Comparison of ENCODE assay signal across 14 cellular contexts in the genomic region with DNA sequence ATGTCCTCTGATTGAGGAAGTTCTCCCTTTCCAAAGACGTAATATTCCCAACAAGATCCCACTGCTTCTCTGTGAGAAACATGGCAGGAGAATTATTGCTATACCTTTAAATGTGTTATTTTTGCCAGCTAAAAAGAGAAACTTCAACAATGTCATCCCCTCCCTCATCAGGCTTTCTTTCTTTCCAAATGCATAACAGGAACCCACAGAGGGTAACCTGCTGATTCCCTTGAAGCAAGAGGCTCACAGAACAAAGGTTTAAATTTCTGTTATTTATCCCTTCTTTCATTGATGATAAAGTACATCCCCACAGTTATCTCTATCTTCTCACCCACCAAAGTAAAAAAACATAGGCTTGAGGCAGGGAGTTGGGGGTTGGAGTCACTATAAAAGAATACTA.
DNase-seq lines count a peak whose midpoint lies in the region; ATAC-seq, FAIRE-seq and TF ChIP-seq lines count a peak whose summit lies in the region.
"Had no signal": no experiment of that assay in that cellular context is flagged by ENCODE, and none has a peak within 500 bp of the region (broad histone marks: within the 10 kb centered on the region; RNA-seq: fewer than 3 reads in every experiment).

No MANE protein-coding gene starts in this region.

- no peaks in the 10 kb centered on the region for H3K27me3 ChIP-seq in HUES48 (ENCODE audit: control insufficient read depth, insufficient read depth, low read length)
- H3K27me3 ChIP-seq in iPS-20b (ENCODE audit: insufficient read depth, low read length) = no peaks in the 10 kb centered on the region
- H3K27me3 ChIP-seq: BE2C had no signal

- peak; percentile 67 for ATAC-seq in WTC11
- ATAC-seq in HG03025 (IDR thresholded peaks at IDR 0.05; ENCODE audit: low FRiP score, unreplicated experiment) = no peak
- ATAC-seq: A549, GM12878, K562 had no signal

- CTCF ChIA-PET in WTC11 (lab: Charles Lee) = interaction anchor here (1.8 to 2.3 kb wide), 2 partner anchors 13 to 14 kb away, joined by 5 to 11 read pairs; no protein-coding TSS in a partner anchor

- TF ChIP-seq CTCF in WTC11 (IDR thresholded peaks at IDR 0.05) = no peak

- peak overlapping the region; percentile 75 for H3K27ac Mint-ChIP-seq in WTC11
- H3K27ac Mint-ChIP-seq: CD4-positive, alpha-beta memory T cell had no signal

- H3K36me3 ChIP-seq in HUES48 (ENCODE audit: control insufficient read depth, insufficient read depth, low read length) (no peaks in the 10 kb centered on the region), iPS-20b (ENCODE audit: insufficient read depth, low read depth, low read length) (no peaks in the 10 kb centered on the region)
- H3K36me3 ChIP-seq: BE2C had no signal

- POLR2A ChIA-PET in WTC11 (lab: Charles Lee) = no interaction called here

- H3K9ac ChIP-seq in HUES48 (ENCODE audit: low read depth, low read length) = no peak overlapping the region
- H3K9ac ChIP-seq in iPS-20b (ENCODE audit: low read depth, low read length) = peak overlapping the region; percentile 18; the same call in 1 of the 2 replicates

- H3K27me3 Mint-ChIP-seq in WTC11 (ENCODE audit: low read depth) = no peaks in the 10 kb centered on the region
- H3K27me3 Mint-ChIP-seq: CD4-positive, alpha-beta memory T cell had no signal

- H3K9me3 ChIP-seq in HUES48 (ENCODE audit: control insufficient read depth, insufficient read depth, low read length) (no peaks in the 10 kb centered on the region), iPS-20b (ENCODE audit: insufficient read depth, low read depth, low read length) (no peaks in the 10 kb centered on the region)
- H3K9me3 ChIP-seq: A549, BE2C had no signal

- no peak for DNase-seq in WTC11 (ENCODE audit: low spot score)
- no peak for DNase-seq in urothelium cell line (ENCODE audit: low spot score)
- DNase-seq in HCEC 1CT = no peak
- DNase-seq: BE2C; CD4-positive, alpha-beta memory T cell; DMS79 had no signal

- no peak overlapping the region for H3K4me3 Mint-ChIP-seq in WTC11
- H3K4me3 Mint-ChIP-seq: CD4-positive, alpha-beta memory T cell had no signal

- no peak for FAIRE-seq in urothelium cell line (lab: Jason Lieb, UNC)
- FAIRE-seq: A549, GM12878, GM18507, K562 had no signal

- 0 out of 2 replicates have a peak, but pooled peaks cover 8% of the 10 kb centered on the region for H3K9me3 Mint-ChIP-seq in WTC11

- H3K4me1 ChIP-seq in HUES48 (ENCODE audit: control insufficient read depth, insufficient read depth, low read length) (peaks cover 24% of the 10 kb centered on the region), iPS-20b (ENCODE audit: insufficient read depth, low read length) (peaks cover 17% of the 10 kb centered on the region; the same call in 1 of the 2 replicates)
- H3K4me1 ChIP-seq: A549, BE2C had no signal

- peaks cover 36% of the 10 kb centered on the region for H3K4me1 Mint-ChIP-seq in WTC11
- H3K4me1 Mint-ChIP-seq: CD4-positive, alpha-beta memory T cell had no signal

- H3K27ac ChIP-seq in HUES48 (ENCODE audit: low read depth, low read length) (peak overlapping the region; percentile 82), iPS-20b (ENCODE audit: low read length) (no peak overlapping the region)
- H3K27ac ChIP-seq: A549, C4-2B had no signal

- no peaks in the 10 kb centered on the region for H3K36me3 Mint-ChIP-seq in WTC11
- H3K36me3 Mint-ChIP-seq: CD4-positive, alpha-beta memory T cell had no signal

- H3K4me3 ChIP-seq in HUES48 (ENCODE audit: low read depth, low read length) (no peak overlapping the region), iPS-20b (ENCODE audit: low read length) (peak overlapping the region; percentile 30; the same call in 1 of the 2 replicates)
- H3K4me3 ChIP-seq: A549, GM12878, K562 had no signal

TF ChIP-seq in WTC11, 78 proteins besides CTCF, POLR2A, EP300 and RAD21 (continues in another document):
- TF ChIP-seq GTF2I (CRISPR knock-in tag; conservative IDR thresholded peaks at IDR 0.05) (no peak), SOX15 (CRISPR knock-in tag; IDR thresholded peaks at IDR 0.05) (no peak), TCF7 (CRISPR knock-in tag; IDR thresholded peaks at IDR 0.05; ENCODE audit: low read depth) (no peak), ZNF423 (CRISPR knock-in tag; IDR thresholded peaks at IDR 0.05) (no peak), ZNF138 (CRISPR knock-in tag; conservative IDR thresholded peaks at IDR 0.05) (no peak)
- TF ChIP-seq, protein P1, sequence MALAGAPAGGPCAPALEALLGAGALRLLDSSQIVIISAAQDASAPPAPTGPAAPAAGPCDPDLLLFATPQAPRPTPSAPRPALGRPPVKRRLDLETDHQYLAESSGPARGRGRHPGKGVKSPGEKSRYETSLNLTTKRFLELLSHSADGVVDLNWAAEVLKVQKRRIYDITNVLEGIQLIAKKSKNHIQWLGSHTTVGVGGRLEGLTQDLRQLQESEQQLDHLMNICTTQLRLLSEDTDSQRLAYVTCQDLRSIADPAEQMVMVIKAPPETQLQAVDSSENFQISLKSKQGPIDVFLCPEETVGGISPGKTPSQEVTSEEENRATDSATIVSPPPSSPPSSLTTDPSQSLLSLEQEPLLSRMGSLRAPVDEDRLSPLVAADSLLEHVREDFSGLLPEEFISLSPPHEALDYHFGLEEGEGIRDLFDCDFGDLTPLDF (CRISPR knock-in tag; IDR thresholded peaks at IDR 0.05) = no peak
- TF ChIP-seq, protein P2, sequence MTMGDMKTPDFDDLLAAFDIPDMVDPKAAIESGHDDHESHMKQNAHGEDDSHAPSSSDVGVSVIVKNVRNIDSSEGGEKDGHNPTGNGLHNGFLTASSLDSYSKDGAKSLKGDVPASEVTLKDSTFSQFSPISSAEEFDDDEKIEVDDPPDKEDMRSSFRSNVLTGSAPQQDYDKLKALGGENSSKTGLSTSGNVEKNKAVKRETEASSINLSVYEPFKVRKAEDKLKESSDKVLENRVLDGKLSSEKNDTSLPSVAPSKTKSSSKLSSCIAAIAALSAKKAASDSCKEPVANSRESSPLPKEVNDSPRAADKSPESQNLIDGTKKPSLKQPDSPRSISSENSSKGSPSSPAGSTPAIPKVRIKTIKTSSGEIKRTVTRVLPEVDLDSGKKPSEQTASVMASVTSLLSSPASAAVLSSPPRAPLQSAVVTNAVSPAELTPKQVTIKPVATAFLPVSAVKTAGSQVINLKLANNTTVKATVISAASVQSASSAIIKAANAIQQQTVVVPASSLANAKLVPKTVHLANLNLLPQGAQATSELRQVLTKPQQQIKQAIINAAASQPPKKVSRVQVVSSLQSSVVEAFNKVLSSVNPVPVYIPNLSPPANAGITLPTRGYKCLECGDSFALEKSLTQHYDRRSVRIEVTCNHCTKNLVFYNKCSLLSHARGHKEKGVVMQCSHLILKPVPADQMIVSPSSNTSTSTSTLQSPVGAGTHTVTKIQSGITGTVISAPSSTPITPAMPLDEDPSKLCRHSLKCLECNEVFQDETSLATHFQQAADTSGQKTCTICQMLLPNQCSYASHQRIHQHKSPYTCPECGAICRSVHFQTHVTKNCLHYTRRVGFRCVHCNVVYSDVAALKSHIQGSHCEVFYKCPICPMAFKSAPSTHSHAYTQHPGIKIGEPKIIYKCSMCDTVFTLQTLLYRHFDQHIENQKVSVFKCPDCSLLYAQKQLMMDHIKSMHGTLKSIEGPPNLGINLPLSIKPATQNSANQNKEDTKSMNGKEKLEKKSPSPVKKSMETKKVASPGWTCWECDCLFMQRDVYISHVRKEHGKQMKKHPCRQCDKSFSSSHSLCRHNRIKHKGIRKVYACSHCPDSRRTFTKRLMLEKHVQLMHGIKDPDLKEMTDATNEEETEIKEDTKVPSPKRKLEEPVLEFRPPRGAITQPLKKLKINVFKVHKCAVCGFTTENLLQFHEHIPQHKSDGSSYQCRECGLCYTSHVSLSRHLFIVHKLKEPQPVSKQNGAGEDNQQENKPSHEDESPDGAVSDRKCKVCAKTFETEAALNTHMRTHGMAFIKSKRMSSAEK (CRISPR knock-in tag; IDR thresholded peaks at IDR 0.05; ENCODE audit: borderline replicate concordance) = no peak
- TF ChIP-seq, protein P3, sequence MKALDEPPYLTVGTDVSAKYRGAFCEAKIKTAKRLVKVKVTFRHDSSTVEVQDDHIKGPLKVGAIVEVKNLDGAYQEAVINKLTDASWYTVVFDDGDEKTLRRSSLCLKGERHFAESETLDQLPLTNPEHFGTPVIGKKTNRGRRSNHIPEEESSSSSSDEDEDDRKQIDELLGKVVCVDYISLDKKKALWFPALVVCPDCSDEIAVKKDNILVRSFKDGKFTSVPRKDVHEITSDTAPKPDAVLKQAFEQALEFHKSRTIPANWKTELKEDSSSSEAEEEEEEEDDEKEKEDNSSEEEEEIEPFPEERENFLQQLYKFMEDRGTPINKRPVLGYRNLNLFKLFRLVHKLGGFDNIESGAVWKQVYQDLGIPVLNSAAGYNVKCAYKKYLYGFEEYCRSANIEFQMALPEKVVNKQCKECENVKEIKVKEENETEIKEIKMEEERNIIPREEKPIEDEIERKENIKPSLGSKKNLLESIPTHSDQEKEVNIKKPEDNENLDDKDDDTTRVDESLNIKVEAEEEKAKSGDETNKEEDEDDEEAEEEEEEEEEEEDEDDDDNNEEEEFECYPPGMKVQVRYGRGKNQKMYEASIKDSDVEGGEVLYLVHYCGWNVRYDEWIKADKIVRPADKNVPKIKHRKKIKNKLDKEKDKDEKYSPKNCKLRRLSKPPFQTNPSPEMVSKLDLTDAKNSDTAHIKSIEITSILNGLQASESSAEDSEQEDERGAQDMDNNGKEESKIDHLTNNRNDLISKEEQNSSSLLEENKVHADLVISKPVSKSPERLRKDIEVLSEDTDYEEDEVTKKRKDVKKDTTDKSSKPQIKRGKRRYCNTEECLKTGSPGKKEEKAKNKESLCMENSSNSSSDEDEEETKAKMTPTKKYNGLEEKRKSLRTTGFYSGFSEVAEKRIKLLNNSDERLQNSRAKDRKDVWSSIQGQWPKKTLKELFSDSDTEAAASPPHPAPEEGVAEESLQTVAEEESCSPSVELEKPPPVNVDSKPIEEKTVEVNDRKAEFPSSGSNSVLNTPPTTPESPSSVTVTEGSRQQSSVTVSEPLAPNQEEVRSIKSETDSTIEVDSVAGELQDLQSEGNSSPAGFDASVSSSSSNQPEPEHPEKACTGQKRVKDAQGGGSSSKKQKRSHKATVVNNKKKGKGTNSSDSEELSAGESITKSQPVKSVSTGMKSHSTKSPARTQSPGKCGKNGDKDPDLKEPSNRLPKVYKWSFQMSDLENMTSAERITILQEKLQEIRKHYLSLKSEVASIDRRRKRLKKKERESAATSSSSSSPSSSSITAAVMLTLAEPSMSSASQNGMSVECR (CRISPR knock-in tag; IDR thresholded peaks at IDR 0.05; ENCODE audit: borderline replicate concordance) = no peak
- TF ChIP-seq, protein P4, sequence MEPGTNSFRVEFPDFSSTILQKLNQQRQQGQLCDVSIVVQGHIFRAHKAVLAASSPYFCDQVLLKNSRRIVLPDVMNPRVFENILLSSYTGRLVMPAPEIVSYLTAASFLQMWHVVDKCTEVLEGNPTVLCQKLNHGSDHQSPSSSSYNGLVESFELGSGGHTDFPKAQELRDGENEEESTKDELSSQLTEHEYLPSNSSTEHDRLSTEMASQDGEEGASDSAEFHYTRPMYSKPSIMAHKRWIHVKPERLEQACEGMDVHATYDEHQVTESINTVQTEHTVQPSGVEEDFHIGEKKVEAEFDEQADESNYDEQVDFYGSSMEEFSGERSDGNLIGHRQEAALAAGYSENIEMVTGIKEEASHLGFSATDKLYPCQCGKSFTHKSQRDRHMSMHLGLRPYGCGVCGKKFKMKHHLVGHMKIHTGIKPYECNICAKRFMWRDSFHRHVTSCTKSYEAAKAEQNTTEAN (CRISPR knock-in tag; IDR thresholded peaks at IDR 0.05) = no peak
